Comparison of ENCODE assay signal across 26 cellular contexts in the genomic region with DNA sequence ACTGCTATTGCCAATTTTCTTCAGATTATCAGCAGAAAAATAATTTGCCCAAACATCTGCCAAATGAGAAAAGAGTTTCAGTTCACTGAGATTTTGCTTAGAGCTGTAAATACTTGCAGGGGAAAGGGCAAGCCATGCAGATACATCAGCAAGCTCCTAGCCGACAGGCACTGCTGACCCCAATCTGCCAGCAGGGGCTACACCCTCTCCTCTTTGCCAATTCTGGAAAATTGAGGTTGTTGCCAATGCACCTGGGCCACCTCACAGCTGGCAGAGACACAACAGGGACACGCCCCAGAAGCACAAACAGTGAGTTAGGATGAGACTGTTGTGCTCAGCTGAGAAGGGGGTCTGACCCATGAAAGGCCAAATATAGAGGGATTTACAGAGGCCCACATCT.
DNase-seq lines count a peak whose midpoint lies in the region; ATAC-seq and TF ChIP-seq lines count a peak whose summit lies in the region.
"Had no signal": no experiment of that assay in that cellular context is flagged by ENCODE, and none has a peak within 500 bp of the region (broad histone marks: within the 10 kb centered on the region; RNA-seq: fewer than 3 reads in every experiment).

No MANE protein-coding gene starts in this region.

- H2BK120ac ChIP-seq in trophoblast cell (ENCODE audit: insufficient read depth, low read length, poor library complexity): no peak overlapping the region

- no peak overlapping the region for H3K18ac ChIP-seq in trophoblast cell (ENCODE audit: low read length)

- WGBS in trophoblast cell (ENCODE audit: extremely low coverage, insufficient coverage, insufficient read length): no CpG with 5 or more reads among the region's 2 CpGs

- H3K4me2 ChIP-seq in trophoblast cell (ENCODE audit: low read length) (no peak overlapping the region), PC-9 (no peak overlapping the region)

- no TSS peak for BruUV-seq in PC-9 (replicated peaks; lab: Mats Ljungman, UMichigan)

- H3K27ac Mint-ChIP-seq in WTC11: no peak overlapping the region
- H3K27ac Mint-ChIP-seq: B cell; CD8-positive, alpha-beta T cell; HFFc6; T-cell had no signal

- H2BK5ac ChIP-seq in trophoblast cell (ENCODE audit: low read depth, low read length, poor library complexity): no peak overlapping the region

- no peaks in the 10 kb centered on the region for H3K79me1 ChIP-seq in trophoblast cell (ENCODE audit: low read length)

- H3K4me1 Mint-ChIP-seq in WTC11: no peaks in the 10 kb centered on the region
- H3K4me1 Mint-ChIP-seq: B cell, T-cell had no signal

- H3K4me3 Mint-ChIP-seq in WTC11: no peak overlapping the region
- H3K4me3 Mint-ChIP-seq: B cell; CD8-positive, alpha-beta T cell; HFFc6; T-cell had no signal

- H3K27me3 ChIP-seq in H7 (ENCODE audit: control insufficient read depth, insufficient read depth, low read length): no peaks in the 10 kb centered on the region
- no peaks in the 10 kb centered on the region for H3K27me3 ChIP-seq in trophoblast cell (ENCODE audit: insufficient read depth, low read length)
- H3K27me3 ChIP-seq in PC-9 (ENCODE audit: insufficient read depth, low read depth): no peaks in the 10 kb centered on the region

- H3K14ac ChIP-seq in trophoblast cell (ENCODE audit: low read length): no peak overlapping the region

- no peak overlapping the region for H4K8ac ChIP-seq in trophoblast cell (ENCODE audit: low read depth, low read length)

- no peak overlapping the region for H2AK5ac ChIP-seq in trophoblast cell (ENCODE audit: low read length)

- no peaks in the 10 kb centered on the region for H3K36me3 ChIP-seq in H7 (replicated peaks; ENCODE audit: control insufficient read depth, insufficient read depth, low read length)
- H3K36me3 ChIP-seq in trophoblast cell (ENCODE audit: control insufficient read depth in 1 of 2, insufficient read depth in 2 of 2, low read length in 2 of 2): no peaks in the 10 kb centered on the region
- no peaks in the 10 kb centered on the region for H3K36me3 ChIP-seq in PC-9 (ENCODE audit: low read depth)
- H3K36me3 ChIP-seq: HAP-1 had no signal

- no peak overlapping the region for H3K9ac ChIP-seq in trophoblast cell (ENCODE audit: low read length)

- H3K4me1 ChIP-seq in trophoblast cell (ENCODE audit: control insufficient read depth in 1 of 2, insufficient read depth in 2 of 2, low read length in 2 of 2) (peaks cover 0 to 3% of the 10 kb centered on the region in 2 experiments), PC-9 (replicated peaks; ENCODE audit: insufficient read depth) (no peaks in the 10 kb centered on the region)
- H3K4me1 ChIP-seq: HAP-1 had no signal

- peak; percentile 67 for ATAC-seq in WTC11
- ATAC-seq: CD8-positive, alpha-beta T cell; HepG2; T-cell had no signal

- no peaks in the 10 kb centered on the region for H4K20me1 ChIP-seq in PC-9 (ENCODE audit: insufficient read depth)

- H3K9me3 ChIP-seq in trophoblast cell (ENCODE audit: insufficient read depth, low read depth, low read length): no peaks in the 10 kb centered on the region
- H3K9me3 ChIP-seq in PC-9 (ENCODE audit: insufficient read depth, low read depth): no peaks in the 10 kb centered on the region
- H3K9me3 ChIP-seq: HAP-1 had no signal

- POLR2A ChIA-PET in WTC11 (lab: Charles Lee): no interaction called here
- POLR2A ChIA-PET in PC-9 (lab: Charles Lee; ENCODE audit: unreplicated experiment): interaction anchor here (0.7 kb wide), 1 partner anchor 390 kb away, joined by 7 read pairs; no protein-coding TSS in a partner anchor

- no peaks in the 10 kb centered on the region for H3K9me2 ChIP-seq in PC-9 (ENCODE audit: insufficient read depth)

- no peaks in the 10 kb centered on the region for H3F3A ChIP-seq in PC-9 (ENCODE audit: insufficient read depth, low read depth)

- no peak overlapping the region for H4K12ac ChIP-seq in trophoblast cell (ENCODE audit: low read depth, low read length)

- intact Hi-C loops in PC-9 (cut with micrococcal nuclease; ENCODE audit: unreplicated experiment): no loop called here

- DNase-seq in H7 (peak; percentile 26), NCI-H2227 (lab: John Stamatoyannopoulos, UW; ENCODE audit: unreplicated experiment) (peak; percentile 90), WTC11 (ENCODE audit: low spot score) (no peak), trophoblast cell (no peak), PC-9 (no peak), kidney glomerular epithelial cell (lab: John Stamatoyannopoulos, UW) (no peak), DMS 273 treated with DMSO at 0.1 percent for 48 hours (lab: John Stamatoyannopoulos, UW) (no peak)
- DNase-seq: CD8-positive, alpha-beta T cell; DMS79 treated with DMSO at 0.1 percent for 48 hours; GF-D8; HFFc6; Karpas-422; NCI-H1092; NCI-H1436; NCI-H1930; NCI-H2107; NCI-H446 treated with DMSO at 0.1 percent for 48 hours; NCI-H526; SHP77; T-cell had no signal

- H3K23ac ChIP-seq in trophoblast cell (ENCODE audit: low read length): no peak overlapping the region

- H3K36me3 Mint-ChIP-seq in WTC11: no peaks in the 10 kb centered on the region
- H3K36me3 Mint-ChIP-seq: CD8-positive, alpha-beta T cell; T-cell had no signal

- no peaks in the 10 kb centered on the region for H3K27me3 Mint-ChIP-seq in WTC11 (ENCODE audit: low read depth)

- no peak overlapping the region for H3K4ac ChIP-seq in trophoblast cell (ENCODE audit: low read depth, low read length)

- peak overlapping the region; percentile 25 for H4K91ac ChIP-seq in trophoblast cell (ENCODE audit: low read depth, low read length)

- no peak for TF ChIP-seq CTCF in WTC11 (IDR thresholded peaks at IDR 0.05)
- no peak for TF ChIP-seq CTCF in PC-9 (conservative IDR thresholded peaks at IDR 0.05)

- H3K4me3 ChIP-seq in H7 (ENCODE audit: insufficient read depth, low read depth, low read length) (no peak overlapping the region), trophoblast cell (ENCODE audit: low read depth, low read length) (no peak overlapping the region), PC-9 (no peak overlapping the region)
- H3K4me3 ChIP-seq: HAP-1 had no signal

- H2BK12ac ChIP-seq in trophoblast cell (ENCODE audit: low read length): no peak overlapping the region

- no peaks in the 10 kb centered on the region for H3K79me2 ChIP-seq in trophoblast cell (ENCODE audit: control insufficient read depth, insufficient read depth, low read length, poor library complexity)
- H3K79me2 ChIP-seq in PC-9 (ENCODE audit: low read depth): no peaks in the 10 kb centered on the region

- CTCF ChIA-PET in WTC11 (lab: Charles Lee) (interaction anchor here (0.7 to 1.3 kb wide), 5 partner anchors 13 to 465 kb away, joined by 3 to 6 read pairs (median 3); no protein-coding TSS in a partner anchor), PC-9 (lab: Charles Lee) (no interaction called here)

- H3K9me3 Mint-ChIP-seq in WTC11: no peaks in the 10 kb centered on the region
- H3K9me3 Mint-ChIP-seq: CD8-positive, alpha-beta T cell had no signal

- H2AFZ ChIP-seq in trophoblast cell (ENCODE audit: insufficient read depth, low read length, poor library complexity): peak overlapping the region; percentile 17
- no peak overlapping the region for H2AFZ ChIP-seq in PC-9

- H3K27ac ChIP-seq in trophoblast cell (ENCODE audit: low read depth, low read length): no peak overlapping the region
- no peak overlapping the region for H3K27ac ChIP-seq in PC-9
- H3K27ac ChIP-seq: C4-2B, HL-60, RWPE1 had no signal

TF ChIP-seq in WTC11, 78 proteins besides CTCF, POLR2A, EP300 and RAD21:
- TF ChIP-seq ATF1 (CRISPR knock-in tag; IDR thresholded peaks at IDR 0.05): no peak
- TF ChIP-seq SP1 (CRISPR knock-in tag; conservative IDR thresholded peaks at IDR 0.05): no peak
- no peak for TF ChIP-seq ELF4 (CRISPR knock-in tag; IDR thresholded peaks at IDR 0.05; ENCODE audit: low read depth)

Comparison
In these comparisons a context has a peak if more than half of its experiments do, and no peak if none do; other contexts are left out.
1. DNase-seq: peak in H7 (single experiment) and NCI-H2227 (single experiment); none in WTC11 (single experiment), trophoblast cell (0 of 2), PC-9 (0 of 2), kidney glomerular epithelial cell (single experiment) and DMS 273 treated with DMSO at 0.1 percent for 48 hours (single experiment).